Comparison of ENCODE assay signal across 23 cellular contexts in the genomic region with DNA sequence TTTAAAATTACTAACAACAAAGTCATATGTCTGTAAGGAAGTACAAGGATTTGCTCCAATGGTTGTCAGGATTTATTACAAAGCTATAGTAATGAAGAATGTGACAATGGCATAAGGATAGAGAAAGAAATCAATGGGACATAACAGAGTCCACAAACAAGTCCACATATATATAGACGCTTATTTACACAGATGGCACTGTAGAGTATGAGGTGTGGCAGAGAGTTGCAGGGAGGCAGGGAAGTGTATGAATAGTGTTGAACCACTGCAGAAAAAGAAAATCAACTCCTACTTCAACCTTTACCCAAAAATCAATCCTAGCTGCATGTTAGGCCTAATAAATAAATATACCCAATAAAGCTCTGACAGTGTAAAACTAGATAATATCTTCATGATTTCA. TPM values are rescaled to one million over a fixed set of nuclear protein-coding genes. Genes with fewer than 3 reads are reported as not detected.
DNase-seq lines count a peak whose midpoint lies in the region; ATAC-seq, FAIRE-seq and TF ChIP-seq lines count a peak whose summit lies in the region.
"Had no signal": no experiment of that assay in that cellular context is flagged by ENCODE, and none has a peak within 500 bp of the region (broad histone marks: within the 10 kb centered on the region; RNA-seq: fewer than 3 reads in every experiment).

No MANE protein-coding gene starts in this region.

- H3K9me3 ChIP-seq in HepG2 (ENCODE audit: low read length) = no peaks in the 10 kb centered on the region

- DNase-seq in NCI-H748 (lab: John Stamatoyannopoulos, UW; ENCODE audit: unreplicated experiment) (peak; percentile 37), NCI-H748 treated with DMSO at 0.1 percent for 48 hours (lab: John Stamatoyannopoulos, UW) (no peak), NCI-H69 (lab: John Stamatoyannopoulos, UW) (peak; percentile 40), HepG2 (ENCODE audit: low spot score) (no peak), NCI-H1048 (lab: John Stamatoyannopoulos, UW) (no peak), GM20000 (ENCODE audit: low spot score) (no peak)
- no peak for DNase-seq in activated naive CD4-positive, alpha-beta T cell treated with Interleukin-2 at 50 U/mL for 16 hours
- DNase-seq: AML-193; C1 segment of cervical spinal cord; Calu3; CD8-positive, alpha-beta T cell; DMS153; GDM1; KG1; NCI-H1417; NCI-H187 treated with DMSO at 0.1 percent for 48 hours; NCI-H2107; NCI-H524; OCI-M1 had no signal

- CTCF ChIA-PET in HepG2 (lab: Yijun Ruan, JAX; ENCODE audit: low intra/inter-chr PET ratio, low total read pairs) = no interaction called here

- no peak overlapping the region for H3K27ac ChIP-seq in HepG2 (ENCODE audit: extremely low read length, insufficient read depth, low read length)
- H3K27ac ChIP-seq: SK-N-MC had no signal

- no peak overlapping the region for H3K4me2 ChIP-seq in HepG2 (ENCODE audit: low read depth, low read length)

- no TSS peak for BruUV-seq in HepG2 (replicated peaks; lab: Mats Ljungman, UMichigan)

- no peaks in the 10 kb centered on the region for H3K27me3 ChIP-seq in HepG2 (ENCODE audit: control insufficient read depth in 1 of 2, insufficient read depth in 2 of 2, low read length in 2 of 2)

- H2AFZ ChIP-seq in HepG2 (ENCODE audit: low read length) = no peak overlapping the region

- in situ Hi-C loops in HepG2 (cut with HindIII; ENCODE audit: extremely low pct_ligation_motif_present, low pct_unique_long_range_greater_than_20kb) = no loop called here

- POLR2A ChIA-PET in HepG2 (lab: Yijun Ruan, JAX) = no interaction called here

- intact Hi-C loops in HepG2 (cut with micrococcal nuclease; ENCODE audit: unreplicated experiment) = no loop called here

- peaks cover 5% of the 10 kb centered on the region for H3K79me2 ChIP-seq in HepG2 (ENCODE audit: insufficient read depth, low read length)

- no peak for TF ChIP-seq RAD21 in HepG2 (CRISPR knock-in tag; IDR thresholded peaks at IDR 0.05)

- 35% methylated on average over 1 of the region's 1 CpG for WGBS in HepG2 (ENCODE audit: low lambda C conversion rate)

- H3K36me3 ChIP-seq in HepG2 (replicated peaks in 1 of 2; ENCODE audit: control insufficient read depth in 1 of 2, insufficient read depth in 2 of 2, low read length in 2 of 2) = no peaks in the 10 kb centered on the region

- ATAC-seq in HepG2 = peak; percentile 81
- ATAC-seq: CD8-positive, alpha-beta T cell; Right ventricle myocardium inferior had no signal

- TF ChIP-seq EP300 in HepG2 (IDR thresholded peaks at IDR 0.05; ENCODE audit: low read depth in 2 of 2, low read length in 2 of 2) (no peak), HepG2 (CRISPR knock-in tag; IDR thresholded peaks at IDR 0.05; ENCODE audit: borderline replicate concordance) (no peak)

- H4K20me1 ChIP-seq in HepG2 (ENCODE audit: insufficient read depth, low read length) = no peaks in the 10 kb centered on the region

- FAIRE-seq in HepG2 (lab: Jason Lieb, UNC) = no peak
- FAIRE-seq: GM18507, H54 had no signal

- H3K9ac ChIP-seq in HepG2 (ENCODE audit: insufficient read depth, low read depth, low read length) = no peak overlapping the region

- H3K4me1 ChIP-seq in HepG2 (ENCODE audit: insufficient read depth, low read length) = peaks cover 6% of the 10 kb centered on the region; the same call in 1 of the 2 replicates

- TF ChIP-seq POLR2A in HepG2 (IDR thresholded peaks at IDR 0.05; ENCODE audit: insufficient read depth in 1 of 2, low read depth in 2 of 2, low read length in 2 of 2) = no peak

- TF ChIP-seq CTCF in HepG2 (CRISPR knock-in tag; IDR thresholded peaks at IDR 0.05) (no peak), GM20000 (IDR thresholded peaks at IDR 0.05; ENCODE audit: extremely low read depth, missing control alignments) (no peak)

- no peak overlapping the region for H3K4me3 ChIP-seq in HepG2 (replicated peaks in 1 of 3; ENCODE audit: insufficient read depth in 1 of 3, low read depth in 2 of 3, low read length in 3 of 3)
- H3K4me3 ChIP-seq: SK-N-MC had no signal

TF ChIP-seq in HepG2, 621 proteins besides CTCF, POLR2A, EP300 and RAD21:
- TF ChIP-seq, protein P1, sequence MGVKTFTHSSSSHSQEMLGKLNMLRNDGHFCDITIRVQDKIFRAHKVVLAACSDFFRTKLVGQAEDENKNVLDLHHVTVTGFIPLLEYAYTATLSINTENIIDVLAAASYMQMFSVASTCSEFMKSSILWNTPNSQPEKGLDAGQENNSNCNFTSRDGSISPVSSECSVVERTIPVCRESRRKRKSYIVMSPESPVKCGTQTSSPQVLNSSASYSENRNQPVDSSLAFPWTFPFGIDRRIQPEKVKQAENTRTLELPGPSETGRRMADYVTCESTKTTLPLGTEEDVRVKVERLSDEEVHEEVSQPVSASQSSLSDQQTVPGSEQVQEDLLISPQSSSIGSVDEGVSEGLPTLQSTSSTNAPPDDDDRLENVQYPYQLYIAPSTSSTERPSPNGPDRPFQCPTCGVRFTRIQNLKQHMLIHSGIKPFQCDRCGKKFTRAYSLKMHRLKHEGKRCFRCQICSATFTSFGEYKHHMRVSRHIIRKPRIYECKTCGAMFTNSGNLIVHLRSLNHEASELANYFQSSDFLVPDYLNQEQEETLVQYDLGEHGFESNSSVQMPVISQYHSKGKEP (CRISPR knock-in tag; IDR thresholded peaks at IDR 0.05) = no peak
- TF ChIP-seq FOXA3 (CRISPR knock-in tag; IDR thresholded peaks at IDR 0.05) (peak; percentile 49; the same call in 1 of the 2 replicates), FOXA1 (IDR thresholded peaks at IDR 0.05) (no peak), FOXA1 (CRISPR knock-in tag; IDR thresholded peaks at IDR 0.05) (0 out of 2 replicates have a peak, but pooled peaks have one; percentile 22)
- TF ChIP-seq, protein P2, sequence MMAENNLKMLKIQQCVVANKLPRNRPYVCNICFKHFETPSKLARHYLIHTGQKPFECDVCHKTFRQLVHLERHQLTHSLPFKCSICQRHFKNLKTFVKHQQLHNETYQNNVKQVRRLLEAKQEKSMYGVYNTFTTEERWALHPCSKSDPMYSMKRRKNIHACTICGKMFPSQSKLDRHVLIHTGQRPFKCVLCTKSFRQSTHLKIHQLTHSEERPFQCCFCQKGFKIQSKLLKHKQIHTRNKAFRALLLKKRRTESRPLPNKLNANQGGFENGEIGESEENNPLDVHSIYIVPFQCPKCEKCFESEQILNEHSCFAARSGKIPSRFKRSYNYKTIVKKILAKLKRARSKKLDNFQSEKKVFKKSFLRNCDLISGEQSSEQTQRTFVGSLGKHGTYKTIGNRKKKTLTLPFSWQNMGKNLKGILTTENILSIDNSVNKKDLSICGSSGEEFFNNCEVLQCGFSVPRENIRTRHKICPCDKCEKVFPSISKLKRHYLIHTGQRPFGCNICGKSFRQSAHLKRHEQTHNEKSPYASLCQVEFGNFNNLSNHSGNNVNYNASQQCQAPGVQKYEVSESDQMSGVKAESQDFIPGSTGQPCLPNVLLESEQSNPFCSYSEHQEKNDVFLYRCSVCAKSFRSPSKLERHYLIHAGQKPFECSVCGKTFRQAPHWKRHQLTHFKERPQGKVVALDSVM (CRISPR knock-in tag; IDR thresholded peaks at IDR 0.05) = no peak

RNA-seq across cellular contexts. Expression of a gene that starts 21.3 kb away (rescaled TPM):
- 12.1 and 14.9 TPM in 2 replicates for total RNA-seq in HepG2 (2016; rRNA removed; fragmentation: Illumina TruSeq; extraction: Trizol)
- total RNA-seq in HepG2 (2016; cell fraction: cytosol; rRNA removed; fragmentation: Illumina TruSeq; extraction: Trizol; ENCODE audit: low read depth) = 5.2 and 6.4 TPM in 2 replicates
- total RNA-seq in HepG2 (2016; cell fraction: insoluble cytoplasmic fraction; rRNA removed; fragmentation: Illumina TruSeq; extraction: Trizol) = 11.5 and 13.8 TPM in 2 replicates
- 7.3 and 7.9 TPM in 2 replicates for total RNA-seq in HepG2 (2016; cell fraction: membrane; rRNA removed; fragmentation: Illumina TruSeq; extraction: Trizol)
- total RNA-seq in HepG2 (2016; cell fraction: nucleus; rRNA removed; fragmentation: Illumina TruSeq; extraction: Trizol) = 14.5 and 15.8 TPM in 2 replicates
- 8.8 and 9.3 TPM in 2 replicates for polyA plus RNA-seq in HepG2 (2011; rRNA removed)
- 3.6 and 6.0 TPM in 2 replicates for polyA plus RNA-seq in HepG2 (2011; cell fraction: cytosol; rRNA removed)
- polyA plus RNA-seq in HepG2 (2011; cell fraction: nucleus; rRNA removed) = 4.3 and 5.0 TPM in 2 replicates
- 8.1 and 8.2 TPM in 2 replicates for polyA plus RNA-seq in HepG2 (2012)
- polyA plus RNA-seq in HepG2 (2016; cell fraction: cytosol; fragmentation: Illumina TruSeq; extraction: Trizol; ENCODE audit: low read depth) = 0.43 and 0.45 TPM in 2 replicates
- polyA plus RNA-seq in HepG2 (2016; cell fraction: insoluble cytoplasmic fraction; fragmentation: Illumina TruSeq; extraction: Trizol; ENCODE audit: low read depth) = 11.6 and 11.8 TPM in 2 replicates
- 2.4 and 3.1 TPM in 2 replicates for polyA plus RNA-seq in HepG2 (2016; cell fraction: membrane; fragmentation: Illumina TruSeq; extraction: Trizol; ENCODE audit: low read depth)
- 11.0 and 11.2 TPM in 2 replicates for polyA plus RNA-seq in HepG2 (2016; cell fraction: nucleus; fragmentation: Illumina TruSeq; extraction: Trizol; ENCODE audit: insufficient read depth, low read depth)
- polyA minus RNA-seq in HepG2 (2011; rRNA and poly(A)+ RNA removed; ENCODE audit: low replicate concordance) = 7.3 and 7.9 TPM in 2 replicates
- 10.0 and 11.1 TPM in 2 replicates for polyA minus RNA-seq in HepG2 (2011; cell fraction: cytosol; rRNA and poly(A)+ RNA removed)
- 39.7 and 43.0 TPM in 2 replicates for polyA minus RNA-seq in HepG2 (2011; cell fraction: nucleus; rRNA and poly(A)+ RNA removed)

Comparison
In these comparisons a context has a peak if more than half of its experiments do, and no peak if none do; other contexts are left out.
1. DNase-seq: peak in NCI-H748 (single experiment) and NCI-H69 (single experiment); none in NCI-H748 treated with DMSO at 0.1 percent for 48 hours (single experiment), HepG2 (single experiment), NCI-H1048 (single experiment), GM20000 (single experiment) and activated naive CD4-positive, alpha-beta T cell treated with Interleukin-2 at 50 U/mL for 16 hours (single experiment).